In the genomic region with DNA sequence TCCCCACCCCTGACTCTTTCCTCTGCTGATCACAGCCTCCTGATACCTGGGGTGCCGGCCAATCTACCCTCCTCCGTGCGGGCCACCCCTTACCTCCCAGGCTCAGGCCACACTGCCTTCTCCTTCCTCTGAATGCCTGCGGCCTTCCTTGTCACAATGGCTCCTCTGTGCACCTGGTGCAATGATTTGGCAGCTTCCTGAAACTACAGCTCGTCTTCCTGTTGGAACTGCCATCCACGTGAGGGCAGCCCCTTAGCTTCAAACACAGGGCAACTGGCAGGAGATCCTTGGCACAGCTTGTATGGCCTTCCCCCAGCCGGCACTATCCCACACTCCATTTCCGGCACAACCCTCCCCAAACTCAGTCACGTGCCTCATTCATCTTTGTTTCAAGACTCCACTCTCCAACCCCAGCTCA, we compare ENCODE assay signal across 13 cellular contexts.
DNase-seq lines count a peak whose midpoint lies in the region; ATAC-seq and TF ChIP-seq lines count a peak whose summit lies in the region.
"Had no signal": no experiment of that assay in that cellular context is flagged by ENCODE, and none has a peak within 500 bp of the region (broad histone marks: within the 10 kb centered on the region; RNA-seq: fewer than 3 reads in every experiment).

No MANE protein-coding gene starts in this region.

- H3K4me3 Mint-ChIP-seq in activated T-cell treated with anti-CD3 and anti-CD28 coated beads, Interleukin-2, amount 50 U/mL, for 72 hours, result peak overlapping the region; percentile 62 to 70
- H3K4me3 Mint-ChIP-seq in endodermal cell, result no peak overlapping the region
- H3K4me3 Mint-ChIP-seq: HFFc6, memory B cell had no signal

- no peak overlapping the region for H3K4me2 ChIP-seq in PC-3 (ENCODE audit: low read length)

- no peaks in the 10 kb centered on the region for H3K79me2 ChIP-seq in PC-3 (ENCODE audit: low read length)

- peaks cover 7% of the 10 kb centered on the region for H3K27me3 Mint-ChIP-seq in activated T-cell treated with anti-CD3 and anti-CD28 coated beads, Interleukin-2, amount 50 U/mL, for 72 hours (ENCODE audit: low read depth)
- H3K27me3 Mint-ChIP-seq in endodermal cell (ENCODE audit: insufficient read depth), result peaks cover 42% of the 10 kb centered on the region

- H3K27ac Mint-ChIP-seq in activated T-cell treated with anti-CD3 and anti-CD28 coated beads, Interleukin-2, amount 50 U/mL, for 72 hours, result peak overlapping the region; percentile 52
- H3K27ac Mint-ChIP-seq in endodermal cell, result no peak overlapping the region
- H3K27ac Mint-ChIP-seq: HFFc6, memory B cell had no signal

- H3K4me3 ChIP-seq in mucosa of stomach (ENCODE audit: low read length) (no peak overlapping the region), tibial nerve (peak overlapping the region in 1 of 4 donors; percentile 4), endodermal cell (ENCODE audit: low read length) (no peak overlapping the region), PC-3 (ENCODE audit: low read length) (no peak overlapping the region)
- H3K4me3 ChIP-seq: GM12878 had no signal

- WGBS in tibial nerve, 2 donors, result 24 to 39% methylated on average over 9 of the region's 9 CpGs
- WGBS in endodermal cell (ENCODE audit: insufficient coverage in 1 of 2, insufficient read length in 1 of 2), 2 experiments, result 90 to 97% methylated on average over 6 to 9 of the region's 9 CpGs

- TF ChIP-seq CTCF in tibial nerve (IDR thresholded peaks at IDR 0.05), result no peak
- TF ChIP-seq CTCF in endodermal cell (conservative IDR thresholded peaks at IDR 0.05), result no peak
- no peak for TF ChIP-seq CTCF in PC-3 (conservative IDR thresholded peaks at IDR 0.05; ENCODE audit: low read depth, low read length)

- no peaks in the 10 kb centered on the region for H3K9me3 Mint-ChIP-seq in activated T-cell treated with anti-CD3 and anti-CD28 coated beads, Interleukin-2, amount 50 U/mL, for 72 hours
- H3K9me3 Mint-ChIP-seq in endodermal cell, result no peaks in the 10 kb centered on the region
- H3K9me3 Mint-ChIP-seq: HFFc6, memory B cell had no signal

- BruUV-seq in PC-3 (replicated peaks; lab: Mats Ljungman, UMichigan), result no TSS peak

- H3K36me3 ChIP-seq in mucosa of stomach (ENCODE audit: control insufficient read depth, insufficient read depth, low read length) (no peaks in the 10 kb centered on the region), tibial nerve (no peaks in the 10 kb centered on the region), endodermal cell (ENCODE audit: control insufficient read depth, insufficient read depth, low read length) (no peaks in the 10 kb centered on the region), PC-3 (ENCODE audit: low read depth, low read length) (no peaks in the 10 kb centered on the region)

- CTCF ChIA-PET in PC-3 (lab: Charles Lee), result no interaction called here

- intact Hi-C loops in PC-3 (cut with micrococcal nuclease), result no loop called here

- H3K27ac ChIP-seq in tibial nerve (peak overlapping the region; percentile 26 to 83 (median 70)), endodermal cell (ENCODE audit: low read depth, low read length) (no peak overlapping the region), PC-3 (ENCODE audit: low read length) (no peak overlapping the region)

- H4K20me1 ChIP-seq in PC-3 (ENCODE audit: low read length), result no peaks in the 10 kb centered on the region

- TF ChIP-seq POLR2A in tibial nerve (IDR thresholded peaks at IDR 0.05), result no peak

- no peaks in the 10 kb centered on the region for H3K9me2 ChIP-seq in PC-3 (replicated peaks; ENCODE audit: low read length)

- H3K9me3 ChIP-seq in mucosa of stomach (ENCODE audit: control insufficient read depth, low read length) (no peaks in the 10 kb centered on the region), tibial nerve (no peaks in the 10 kb centered on the region), endodermal cell (ENCODE audit: control insufficient read depth, low read length) (no peaks in the 10 kb centered on the region), PC-3 (ENCODE audit: low read length) (no peaks in the 10 kb centered on the region)

- peak in 1 of 2 donors; percentile 45 for TF ChIP-seq EP300 in tibial nerve (IDR thresholded peaks at IDR 0.05)

- H3K9ac ChIP-seq in mucosa of stomach (ENCODE audit: low read length) (peak overlapping the region; percentile 42), endodermal cell (ENCODE audit: extremely low read depth, low read length, poor library complexity, severe bottlenecking) (no peak overlapping the region), PC-3 (ENCODE audit: low read length) (no peak overlapping the region)

- H3K36me3 Mint-ChIP-seq in activated T-cell treated with anti-CD3 and anti-CD28 coated beads, Interleukin-2, amount 50 U/mL, for 72 hours (ENCODE audit: insufficient read depth in 2 of 2), result no peaks in the 10 kb centered on the region
- no peaks in the 10 kb centered on the region for H3K36me3 Mint-ChIP-seq in endodermal cell (ENCODE audit: low read depth)
- H3K36me3 Mint-ChIP-seq: memory B cell had no signal

- ATAC-seq in activated T-cell treated with anti-CD3 and anti-CD28 coated beads, Interleukin-2, amount 50 U/mL, for 72 hours (replicated peaks in 1 of 2), result peak in 1 of 2 donors; percentile 49
- no peak for ATAC-seq in PC-3
- ATAC-seq: GM12878 had no signal

- H3F3A ChIP-seq in PC-3 (ENCODE audit: low read length, unreplicated experiment), result no peaks in the 10 kb centered on the region

- H3K27me3 ChIP-seq in mucosa of stomach (ENCODE audit: control insufficient read depth, insufficient read depth, low read length) (no peaks in the 10 kb centered on the region), tibial nerve (no peaks in the 10 kb centered on the region), endodermal cell (ENCODE audit: control insufficient read depth, insufficient read depth, low read length, poor library complexity, severe bottlenecking) (peaks cover 8% of the 10 kb centered on the region), PC-3 (ENCODE audit: low read length) (no peaks in the 10 kb centered on the region)

- POLR2A ChIA-PET in PC-3 (lab: Charles Lee; ENCODE audit: unreplicated experiment), result no interaction called here

- no peak overlapping the region for H2AFZ ChIP-seq in PC-3 (ENCODE audit: low read length)

- H3K4me1 ChIP-seq in mucosa of stomach (ENCODE audit: control insufficient read depth, insufficient read depth, low read length) (peaks cover 54% of the 10 kb centered on the region), tibial nerve (peaks cover 4 to 82% (median 41%) of the 10 kb centered on the region in 4 donors), endodermal cell (ENCODE audit: control insufficient read depth, insufficient read depth, low read length) (peaks cover 16% of the 10 kb centered on the region), PC-3 (ENCODE audit: insufficient read depth, low read length) (peaks cover 26% of the 10 kb centered on the region)

- no peaks in the 10 kb centered on the region for H3K4me1 Mint-ChIP-seq in activated T-cell treated with anti-CD3 and anti-CD28 coated beads, Interleukin-2, amount 50 U/mL, for 72 hours (ENCODE audit: low read depth)
- peaks cover 13% of the 10 kb centered on the region for H3K4me1 Mint-ChIP-seq in endodermal cell

- DNase-seq in activated T-cell treated with anti-CD3 and anti-CD28 coated beads, Interleukin-2, amount 50 U/mL, for 72 hours, result no peak
- no peak for DNase-seq in activated T-cell treated with anti-CD3 and anti-CD28 coated beads, Interleukin-2, amount 50 U/mL, for 48 hours
- DNase-seq in dermis microvascular lymphatic vessel endothelial cell (ENCODE audit: low read depth in 2 of 2) (peak; percentile 76 to 85), tibial nerve (ENCODE audit: low spot score in 2 of 2) (no peak), endodermal cell (no peak), PC-3 (no peak), germinal center (ENCODE audit: low spot score) (no peak)
- DNase-seq: HFFc6, KBM-7, small intestine had no signal

Comparison
In these comparisons a context has a peak if more than half of its experiments do, and no peak if none do; other contexts are left out.
1. DNase-seq: peak in dermis microvascular lymphatic vessel endothelial cell (2 of 2); none in activated T-cell treated with anti-CD3 and anti-CD28 coated beads, Interleukin-2, amount 50 U/mL, for 72 hours (0 of 2), activated T-cell treated with anti-CD3 and anti-CD28 coated beads, Interleukin-2, amount 50 U/mL, for 48 hours (0 of 2), tibial nerve (0 of 2), endodermal cell (single experiment), PC-3 (single experiment) and germinal center (single experiment).
2. H3K27ac ChIP-seq: peak in tibial nerve (4 of 4); none in endodermal cell (single experiment) and PC-3 (single experiment).